1 cellular context compared by ENCODE assay signal in the genomic region with DNA sequence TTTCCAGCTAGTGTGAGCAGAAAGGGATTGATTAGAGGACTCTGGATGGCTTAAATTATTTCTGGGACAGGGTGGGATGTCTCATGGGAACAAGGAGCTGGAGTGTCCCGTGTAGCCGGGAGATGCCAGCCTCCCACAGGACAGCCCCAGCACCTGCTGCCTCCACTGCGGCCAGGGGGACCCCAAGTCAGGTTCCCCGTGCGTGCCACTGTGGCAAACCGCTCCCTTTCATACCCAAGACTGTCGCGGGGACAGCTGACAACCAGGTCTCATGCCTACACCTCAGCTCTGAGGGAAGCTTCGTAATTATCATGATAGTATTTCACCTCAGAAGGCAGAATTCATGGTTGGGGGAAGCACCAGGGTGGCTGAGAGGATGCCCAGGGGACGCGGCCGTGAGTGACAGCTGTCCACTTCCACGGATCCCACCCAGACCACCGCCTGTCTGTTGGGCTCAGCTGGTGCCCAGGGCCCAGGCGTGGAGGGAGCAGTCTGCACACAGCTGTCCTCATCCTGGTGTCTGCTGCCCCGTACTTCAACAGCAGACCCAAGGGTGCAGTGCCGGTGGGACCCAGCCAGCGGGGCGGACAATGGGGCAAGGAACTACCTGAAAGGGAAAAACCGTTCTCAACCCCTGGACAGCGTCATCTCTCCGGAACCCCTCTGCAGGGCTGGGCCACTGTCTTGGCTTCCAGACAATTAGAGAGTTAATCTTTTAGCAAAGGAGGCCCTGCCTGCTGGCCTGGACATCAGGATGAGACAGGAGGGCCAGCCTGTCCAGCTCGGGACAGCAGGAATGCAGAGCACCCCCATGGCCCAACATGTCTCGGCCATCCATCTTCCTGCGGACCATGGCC.
TF ChIP-seq lines count a peak whose summit lies in the region.

No MANE protein-coding gene starts in this region.

TF ChIP-seq in GM23338, 12 proteins besides CTCF, POLR2A, EP300 and RAD21:
- TF ChIP-seq ZNF462 (CRISPR knock-in tag; IDR thresholded peaks at IDR 0.05) (no peak), JUNB (IDR thresholded peaks at IDR 0.05; ENCODE audit: unreplicated experiment) (no peak), CREB1 (CRISPR knock-in tag; IDR thresholded peaks at IDR 0.05; ENCODE audit: low read depth) (no peak), REST (IDR thresholded peaks at IDR 0.05; ENCODE audit: unreplicated experiment) (no peak), EZH2 (IDR thresholded peaks at IDR 0.05; ENCODE audit: low read depth, unreplicated experiment) (no peak), ZNF114 (CRISPR knock-in tag; IDR thresholded peaks at IDR 0.05) (no peak), ZNF331 (CRISPR knock-in tag; IDR thresholded peaks at IDR 0.05; ENCODE audit: low read depth) (no peak), POLR2AphosphoS5 (IDR thresholded peaks at IDR 0.05; ENCODE audit: low read depth) (no peak), STAT1 (IDR thresholded peaks at IDR 0.05; ENCODE audit: unreplicated experiment) (no peak), EZH2phosphoT487 (IDR thresholded peaks at IDR 0.05; ENCODE audit: unreplicated experiment) (no peak), NANOG (IDR thresholded peaks at IDR 0.05; ENCODE audit: borderline replicate concordance) (no peak)
- TF ChIP-seq, protein P1, sequence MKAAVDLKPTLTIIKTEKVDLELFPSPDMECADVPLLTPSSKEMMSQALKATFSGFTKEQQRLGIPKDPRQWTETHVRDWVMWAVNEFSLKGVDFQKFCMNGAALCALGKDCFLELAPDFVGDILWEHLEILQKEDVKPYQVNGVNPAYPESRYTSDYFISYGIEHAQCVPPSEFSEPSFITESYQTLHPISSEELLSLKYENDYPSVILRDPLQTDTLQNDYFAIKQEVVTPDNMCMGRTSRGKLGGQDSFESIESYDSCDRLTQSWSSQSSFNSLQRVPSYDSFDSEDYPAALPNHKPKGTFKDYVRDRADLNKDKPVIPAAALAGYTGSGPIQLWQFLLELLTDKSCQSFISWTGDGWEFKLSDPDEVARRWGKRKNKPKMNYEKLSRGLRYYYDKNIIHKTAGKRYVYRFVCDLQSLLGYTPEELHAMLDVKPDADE (IDR thresholded peaks at IDR 0.05): no peak
